In the genomic region with DNA sequence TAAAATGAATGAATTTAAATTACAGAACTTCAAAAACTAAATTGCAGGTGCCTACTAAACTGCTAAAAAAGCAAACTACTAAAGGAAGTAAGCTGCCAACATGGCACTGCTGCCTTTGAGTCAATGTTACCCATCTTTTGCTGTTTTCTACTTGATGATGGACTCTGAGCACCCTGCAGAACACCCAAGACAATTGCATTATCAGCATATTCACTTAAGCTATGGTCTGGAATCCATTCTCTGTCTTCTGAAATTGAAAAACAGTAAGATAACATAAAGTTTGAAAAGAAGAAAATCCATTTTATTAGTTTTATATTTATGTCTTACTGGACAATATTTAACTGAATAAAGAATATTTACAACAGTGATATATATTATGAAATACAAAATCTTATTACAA, we compare ENCODE assay signal across 33 cellular contexts.
"Had no signal": no experiment of that assay in that cellular context is flagged by ENCODE, and none has a peak within 500 bp of the region (broad histone marks: within the 10 kb centered on the region; RNA-seq: fewer than 3 reads in every experiment).

No MANE protein-coding gene starts in this region.

- H3K4me3 Mint-ChIP-seq: activated CD4-positive, alpha-beta memory T cell treated with anti-CD3 and anti-CD28 coated beads for 36 hours; activated CD4-positive, alpha-beta T cell treated with anti-CD3 and anti-CD28 coated beads for 36 hours; activated CD4-positive, alpha-beta T cell treated with anti-CD3 and anti-CD28 coated beads, Interleukin-2, amount 10 ng/mL, durations not matched to agents 24 days and 14 days; activated CD8-positive, alpha-beta T cell treated with anti-CD3 and anti-CD28 coated beads, Interleukin-2, amount 10 ng/mL, durations not matched to agents 7 days and 5 days; activated naive CD8-positive, alpha-beta T cell; activated T-cell treated with anti-CD3 and anti-CD28 coated beads, Interleukin-2, amount 50 U/mL, for 24 hours; activated T-cell treated with anti-CD3 and anti-CD28 coated beads, Interleukin-2, amount 50 U/mL, for 72 hours; activated T-helper 17 cell treated with anti-CD3 and anti-CD28 coated beads, Interleukin-2, amount 50 U/mL, for 72 hours; central memory CD8-positive, alpha-beta T cell; T-cell; T-helper 1 cell treated with Interleukin-12 subunit alpha and Interleukin-12 subunit beta and Interleukin-4 antibody, amounts not matched to agents 30 μg/mL and 1 μg/mL, for 36 hours had no signal

- ATAC-seq: activated CD4-positive, alpha-beta T cell treated with anti-CD3 and anti-CD28 coated beads for 36 hours; activated CD8-positive, alpha-beta T cell treated with anti-CD3 and anti-CD28 coated beads, Interleukin-2, amount 10 ng/mL, durations not matched to agents 7 days and 5 days; activated T-cell treated with anti-CD3 and anti-CD28 coated beads, Interleukin-2, amount 50 U/mL, for 72 hours; activated T-helper 17 cell treated with anti-CD3 and anti-CD28 coated beads, Interleukin-2, amount 50 U/mL, for 72 hours; T-cell had no signal

- H3K9me3 Mint-ChIP-seq: activated CD4-positive, alpha-beta memory T cell treated with anti-CD3 and anti-CD28 coated beads for 36 hours; activated T-cell treated with anti-CD3 and anti-CD28 coated beads, Interleukin-2, amount 50 U/mL, for 24 hours; T-helper 1 cell treated with Interleukin-12 subunit alpha and Interleukin-12 subunit beta and Interleukin-4 antibody, amounts not matched to agents 30 μg/mL and 1 μg/mL, for 36 hours had no signal

- H3K4me3 ChIP-seq: esophagus squamous epithelium had no signal

- H3K4me1 ChIP-seq: esophagus squamous epithelium had no signal

- H3K27ac Mint-ChIP-seq: activated CD4-positive, alpha-beta memory T cell treated with anti-CD3 and anti-CD28 coated beads for 36 hours; activated CD4-positive, alpha-beta T cell treated with anti-CD3 and anti-CD28 coated beads for 36 hours; activated CD4-positive, alpha-beta T cell treated with anti-CD3 and anti-CD28 coated beads, Interleukin-2, amount 10 ng/mL, durations not matched to agents 24 days and 14 days; activated CD8-positive, alpha-beta T cell treated with anti-CD3 and anti-CD28 coated beads, Interleukin-2, amount 10 ng/mL, durations not matched to agents 7 days and 5 days; activated naive CD8-positive, alpha-beta T cell; activated T-cell treated with anti-CD3 and anti-CD28 coated beads, Interleukin-2, amount 50 U/mL, for 24 hours; activated T-cell treated with anti-CD3 and anti-CD28 coated beads, Interleukin-2, amount 50 U/mL, for 72 hours; activated T-helper 17 cell treated with anti-CD3 and anti-CD28 coated beads, Interleukin-2, amount 50 U/mL, for 72 hours; T-cell; T-helper 1 cell treated with Interleukin-12 subunit alpha and Interleukin-12 subunit beta and Interleukin-4 antibody, amounts not matched to agents 30 μg/mL and 1 μg/mL, for 36 hours had no signal

- H3K27ac ChIP-seq: brain microvascular endothelial cell, epithelial cell of prostate, esophagus squamous epithelium had no signal

- H3K4me1 Mint-ChIP-seq: activated CD4-positive, alpha-beta T cell treated with anti-CD3 and anti-CD28 coated beads for 36 hours; activated CD4-positive, alpha-beta T cell treated with anti-CD3 and anti-CD28 coated beads, Interleukin-2, amount 10 ng/mL, durations not matched to agents 24 days and 14 days; activated T-helper 17 cell treated with anti-CD3 and anti-CD28 coated beads, Interleukin-2, amount 50 U/mL, for 72 hours; central memory CD8-positive, alpha-beta T cell; T-cell had no signal

- H3K27me3 Mint-ChIP-seq: activated CD4-positive, alpha-beta memory T cell treated with anti-CD3 and anti-CD28 coated beads for 36 hours; activated CD4-positive, alpha-beta T cell treated with anti-CD3 and anti-CD28 coated beads for 36 hours; activated CD4-positive, alpha-beta T cell treated with anti-CD3 and anti-CD28 coated beads, Interleukin-2, amount 10 ng/mL, durations not matched to agents 24 days and 14 days; activated naive CD8-positive, alpha-beta T cell; activated T-cell treated with anti-CD3 and anti-CD28 coated beads, Interleukin-2, amount 50 U/mL, for 24 hours; activated T-helper 17 cell treated with anti-CD3 and anti-CD28 coated beads, Interleukin-2, amount 50 U/mL, for 72 hours; central memory CD8-positive, alpha-beta T cell had no signal

- DNase-seq: activated CD4-positive, alpha-beta memory T cell treated with anti-CD3 and anti-CD28 coated beads for 36 hours; activated CD4-positive, alpha-beta T cell treated with anti-CD3 and anti-CD28 coated beads for 36 hours; activated CD4-positive, alpha-beta T cell treated with anti-CD3 and anti-CD28 coated beads, Interleukin-2, amount 10 ng/mL, durations not matched to agents 24 days and 14 days; activated CD4-positive, CD25-positive, alpha-beta regulatory T cell; activated CD4-positive, CD25-positive, alpha-beta regulatory T cell treated with anti-CD3 and anti-CD28 coated beads, Interleukin-2, amount 50 U/mL, for 72 hours; activated CD8-positive, alpha-beta memory T cell treated with anti-CD3 and anti-CD28 coated beads, Interleukin-2, amount 50 U/mL, for 48 hours; activated CD8-positive, alpha-beta T cell treated with anti-CD3 and anti-CD28 coated beads, Interleukin-2, amount 10 ng/mL, durations not matched to agents 7 days and 5 days; activated effector memory CD4-positive, alpha-beta T cell treated with Interleukin-2 at 50 U/mL for 16 hours; activated gamma-delta T cell treated with Interleukin-2 at 50 U/mL for 16 hours; activated naive CD4-positive, alpha-beta T cell treated with anti-CD3 and anti-CD28 coated beads, Interleukin-2, amount 50 U/mL, for 16 hours; activated naive CD4-positive, alpha-beta T cell treated with Interleukin-2 at 50 U/mL for 16 hours; activated T-cell treated with anti-CD3 and anti-CD28 coated beads for 4 hours; activated T-cell treated with anti-CD3 and anti-CD28 coated beads, Interleukin-2, amount 50 U/mL, for 24 hours; activated T-cell treated with anti-CD3 and anti-CD28 coated beads, Interleukin-2, amount 50 U/mL, for 72 hours; amniotic stem cell; anterior cingulate cortex; brain microvascular endothelial cell; cortex of kidney; dermis blood vessel endothelial cell; effector CD4-positive, alpha-beta T cell; esophagus squamous epithelium; foreskin melanocyte; head of caudate nucleus; T-cell; T1000 had no signal

- H3K9me3 ChIP-seq: esophagus squamous epithelium had no signal

- FAIRE-seq: astrocyte, bronchial epithelial cell, endothelial cell of umbilical vein had no signal

- H3K36me3 ChIP-seq: brain microvascular endothelial cell, esophagus squamous epithelium had no signal

- H3K36me3 Mint-ChIP-seq: activated CD4-positive, alpha-beta memory T cell treated with anti-CD3 and anti-CD28 coated beads for 36 hours; activated naive CD8-positive, alpha-beta T cell; T-cell had no signal

- H3K27me3 ChIP-seq: brain microvascular endothelial cell, esophagus squamous epithelium had no signal
